8 cellular contexts compared by ENCODE assay signal in the genomic region with DNA sequence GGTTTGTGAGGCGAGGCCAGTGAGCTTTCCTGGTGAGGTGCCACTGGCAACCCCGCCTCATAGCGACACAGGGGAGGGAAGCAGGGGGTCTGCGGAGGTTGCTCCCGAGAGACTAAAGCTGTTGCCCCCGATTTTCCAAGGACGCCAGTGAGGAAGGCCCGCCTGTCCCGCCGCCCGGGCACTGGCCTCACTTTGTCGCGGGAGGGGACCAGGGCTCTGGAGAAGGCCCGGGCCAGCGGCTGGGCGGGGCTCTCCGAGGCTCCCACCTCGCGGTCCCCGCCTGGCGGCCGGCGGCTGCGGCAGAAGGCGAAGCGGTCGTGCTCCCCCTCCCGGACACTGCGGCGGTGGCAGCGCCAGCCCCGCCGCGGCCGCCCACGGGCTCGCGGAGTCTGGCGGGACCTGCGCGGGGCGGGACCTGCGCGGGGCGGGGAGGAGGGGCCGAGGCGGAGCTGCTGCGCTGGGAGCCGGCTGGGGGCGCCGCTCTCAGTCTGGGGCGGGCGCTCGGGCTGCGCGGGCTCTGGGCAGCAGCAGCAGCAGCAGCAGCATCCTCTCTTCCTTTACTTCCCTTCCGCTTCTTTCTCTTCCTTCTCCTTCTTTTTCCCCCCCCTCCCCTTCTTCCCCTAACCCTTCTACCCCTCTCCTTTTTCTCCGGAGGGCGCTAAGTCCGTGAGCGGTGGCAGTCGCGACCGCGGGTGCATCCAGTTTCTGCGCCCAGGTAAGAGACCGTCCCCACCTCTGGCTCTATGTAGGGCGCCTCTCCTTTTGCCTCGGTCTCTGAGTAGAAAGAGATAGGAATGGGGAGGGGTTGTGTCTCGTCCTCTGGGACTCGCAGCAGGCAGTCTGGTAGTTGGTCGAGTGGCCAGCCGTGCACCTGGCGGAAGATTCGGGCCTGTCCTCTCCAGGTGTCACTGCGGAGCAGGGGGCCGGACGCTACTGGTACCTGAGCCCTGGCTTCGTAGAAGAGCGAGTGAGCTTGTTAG. TPM values are rescaled to one million over a fixed set of nuclear protein-coding genes. Genes with fewer than 3 reads are reported as not detected.
A peak's percentile ranks its signal among the peaks of the same experiment; 100 is the strongest.
DNase-seq lines count a peak whose midpoint lies in the region; ATAC-seq and TF ChIP-seq lines count a peak whose summit lies in the region.

A gene with protein sequence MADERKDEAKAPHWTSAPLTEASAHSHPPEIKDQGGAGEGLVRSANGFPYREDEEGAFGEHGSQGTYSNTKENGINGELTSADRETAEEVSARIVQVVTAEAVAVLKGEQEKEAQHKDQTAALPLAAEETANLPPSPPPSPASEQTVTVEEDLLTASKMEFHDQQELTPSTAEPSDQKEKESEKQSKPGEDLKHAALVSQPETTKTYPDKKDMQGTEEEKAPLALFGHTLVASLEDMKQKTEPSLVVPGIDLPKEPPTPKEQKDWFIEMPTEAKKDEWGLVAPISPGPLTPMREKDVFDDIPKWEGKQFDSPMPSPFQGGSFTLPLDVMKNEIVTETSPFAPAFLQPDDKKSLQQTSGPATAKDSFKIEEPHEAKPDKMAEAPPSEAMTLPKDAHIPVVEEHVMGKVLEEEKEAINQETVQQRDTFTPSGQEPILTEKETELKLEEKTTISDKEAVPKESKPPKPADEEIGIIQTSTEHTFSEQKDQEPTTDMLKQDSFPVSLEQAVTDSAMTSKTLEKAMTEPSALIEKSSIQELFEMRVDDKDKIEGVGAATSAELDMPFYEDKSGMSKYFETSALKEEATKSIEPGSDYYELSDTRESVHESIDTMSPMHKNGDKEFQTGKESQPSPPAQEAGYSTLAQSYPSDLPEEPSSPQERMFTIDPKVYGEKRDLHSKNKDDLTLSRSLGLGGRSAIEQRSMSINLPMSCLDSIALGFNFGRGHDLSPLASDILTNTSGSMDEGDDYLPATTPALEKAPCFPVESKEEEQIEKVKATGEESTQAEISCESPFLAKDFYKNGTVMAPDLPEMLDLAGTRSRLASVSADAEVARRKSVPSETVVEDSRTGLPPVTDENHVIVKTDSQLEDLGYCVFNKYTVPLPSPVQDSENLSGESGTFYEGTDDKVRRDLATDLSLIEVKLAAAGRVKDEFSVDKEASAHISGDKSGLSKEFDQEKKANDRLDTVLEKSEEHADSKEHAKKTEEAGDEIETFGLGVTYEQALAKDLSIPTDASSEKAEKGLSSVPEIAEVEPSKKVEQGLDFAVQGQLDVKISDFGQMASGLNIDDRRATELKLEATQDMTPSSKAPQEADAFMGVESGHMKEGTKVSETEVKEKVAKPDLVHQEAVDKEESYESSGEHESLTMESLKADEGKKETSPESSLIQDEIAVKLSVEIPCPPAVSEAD (N-terminal part only) (plus strand): TSS at position 486 of the 980 bp plus-strand sequence. CDS start 229,124 bp downstream, outside the sequence.

- H3K4me1 ChIP-seq in hepatocyte (ENCODE audit: insufficient read depth), result no peaks in the 10 kb centered on the region

- no peaks in the 10 kb centered on the region for H3K9me3 ChIP-seq in hepatocyte (ENCODE audit: low read depth)

- 3% methylated on average over 39 of the region's 80 CpGs for WGBS in hepatocyte (ENCODE audit: low lambda C conversion rate, missing lambda C conversion rate)

- peak within 1 kb of the TSS; percentile 49 for H3K27ac ChIP-seq in hepatocyte

- H3K4me3 Mint-ChIP-seq in T-helper 2 cell treated with Interferon-gamma antibody and Interleukin-4, amounts not matched to agents 5 μg/mL and 100 μg/mL, for 36 hours, result peak within 1 kb of the TSS; percentile 80

- H3K9me2 ChIP-seq in hepatocyte (replicated peaks; ENCODE audit: insufficient read depth), result no peaks in the 10 kb centered on the region

- H3K27me3 ChIP-seq in hepatocyte, result peaks cover 3% of the 10 kb centered on the region

- H3K36me3 ChIP-seq in hepatocyte (replicated peaks; ENCODE audit: insufficient read depth, low read depth), result no peaks in the 10 kb centered on the region

- no peaks in the 10 kb centered on the region for H3K9me3 Mint-ChIP-seq in T-helper 2 cell treated with Interferon-gamma antibody and Interleukin-4, amounts not matched to agents 5 μg/mL and 100 μg/mL, for 36 hours

- no peaks in the 10 kb centered on the region for H3K36me3 Mint-ChIP-seq in T-helper 2 cell treated with Interferon-gamma antibody and Interleukin-4, amounts not matched to agents 5 μg/mL and 100 μg/mL, for 36 hours (ENCODE audit: low read depth)

- H3K4me3 ChIP-seq in astrocyte of the spinal cord (ENCODE audit: low read depth, low read length) (peak within 1 kb of the TSS; percentile 93), hepatocyte (peak within 1 kb of the TSS; percentile 95)

- H3K27me3 Mint-ChIP-seq in T-helper 2 cell treated with Interferon-gamma antibody and Interleukin-4, amounts not matched to agents 5 μg/mL and 100 μg/mL, for 36 hours (ENCODE audit: low read depth), result peaks cover 24% of the 10 kb centered on the region

- H3K79me2 ChIP-seq in hepatocyte, result no peaks in the 10 kb centered on the region

- no peaks in the 10 kb centered on the region for H4K20me1 ChIP-seq in hepatocyte (ENCODE audit: insufficient read depth, poor library complexity, severe bottlenecking)

- in situ Hi-C loops in astrocyte of the spinal cord (cut with HindIII; ENCODE audit: low sequenced_read_pairs), result no loop called here

- ATAC-seq in GM18498 (IDR thresholded peaks at IDR 0.05; ENCODE audit: unreplicated experiment), result peak; percentile 99
- peak; percentile 98 for ATAC-seq in HG02885 (IDR thresholded peaks at IDR 0.05; ENCODE audit: poor library complexity, unreplicated experiment)

- peak within 1 kb of the TSS; percentile 97 for H3K4me2 ChIP-seq in hepatocyte

- peaks cover 12% of the 10 kb centered on the region for H3K4me1 Mint-ChIP-seq in T-helper 2 cell treated with Interferon-gamma antibody and Interleukin-4, amounts not matched to agents 5 μg/mL and 100 μg/mL, for 36 hours (ENCODE audit: low read depth)

- TF ChIP-seq CTCF in astrocyte of the spinal cord (IDR thresholded peaks at IDR 0.05; ENCODE audit: low read depth, low read length), result peak; percentile 79
- peak; percentile 75 for TF ChIP-seq CTCF in hepatocyte (IDR thresholded peaks at IDR 0.05; ENCODE audit: poor library complexity)

- DNase-seq in NCI-H146 (lab: John Stamatoyannopoulos, UW), result peak; percentile 87
- DNase-seq in T-helper 2 cell treated with Interferon-gamma antibody and Interleukin-4, amounts not matched to agents 5 μg/mL and 100 μg/mL, for 36 hours (ENCODE audit: low spot score), result peak; percentile 79
- peak; percentile 85 for DNase-seq in astrocyte of the spinal cord (ENCODE audit: low read depth, low spot score)
- DNase-seq in hepatocyte (ENCODE audit: low spot score), result peak; percentile 95
- peak; percentile 89 for DNase-seq in retina
- no peak for DNase-seq in OCI-M2 (lab: John Stamatoyannopoulos, UW; ENCODE audit: unreplicated experiment)

- no peak within 1 kb of the TSS for H3K27ac Mint-ChIP-seq in T-helper 2 cell treated with Interferon-gamma antibody and Interleukin-4, amounts not matched to agents 5 μg/mL and 100 μg/mL, for 36 hours

- peak within 1 kb of the TSS; percentile 99 for H2AFZ ChIP-seq in hepatocyte

RNA-seq across cellular contexts. Expression of the gene that starts here (rescaled TPM):
- 5.8 and 7.2 TPM in 2 replicates for total RNA-seq in hepatocyte
- polyA plus RNA-seq in hepatocyte, result 4.6 and 5.8 TPM in 2 replicates
